17 cellular contexts compared by ENCODE assay signal in the genomic region with DNA sequence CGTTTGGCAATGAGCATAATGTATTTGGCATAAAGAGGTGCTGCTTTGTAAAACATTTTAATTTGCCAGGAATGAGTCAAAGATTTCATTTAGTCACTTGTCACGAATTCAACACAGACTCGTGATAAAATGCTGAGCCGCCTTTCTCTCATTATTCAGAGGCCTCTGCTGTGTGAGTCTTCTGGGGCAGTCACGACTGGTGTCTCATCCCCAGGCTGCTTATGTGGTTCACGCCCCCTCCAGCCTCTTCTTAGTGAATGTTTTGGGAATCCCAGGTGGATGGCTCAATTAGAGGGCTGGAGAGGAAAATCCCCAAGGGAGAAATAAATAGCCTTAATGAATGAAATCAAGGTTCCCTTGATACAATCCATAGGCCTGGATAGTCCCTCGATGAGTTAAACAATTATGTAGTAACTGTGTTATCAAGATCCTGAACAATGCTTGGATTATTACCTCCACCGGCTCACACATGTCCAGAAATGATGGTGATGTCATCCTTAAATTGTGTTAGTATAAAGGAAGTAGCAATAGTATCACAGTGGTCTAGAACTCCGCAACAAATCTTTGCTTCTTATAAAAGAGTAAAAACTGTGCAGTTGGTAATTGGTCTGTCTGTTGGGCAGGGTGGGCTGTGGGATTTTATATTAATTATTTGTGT.
A peak's percentile ranks its signal among the peaks of the same experiment; 100 is the strongest.
DNase-seq lines count a peak whose midpoint lies in the region; ATAC-seq and TF ChIP-seq lines count a peak whose summit lies in the region.
"Had no signal": no experiment of that assay in that cellular context is flagged by ENCODE, and none has a peak within 500 bp of the region (broad histone marks: within the 10 kb centered on the region; RNA-seq: fewer than 3 reads in every experiment).

No MANE protein-coding gene starts in this region.

- no peak overlapping the region for H3K4me2 ChIP-seq in GM23248 (ENCODE audit: unreplicated experiment)
- H3K4me2 ChIP-seq: BLaER1 had no signal

- no peak for TF ChIP-seq CTCF in omental fat pad (IDR thresholded peaks at IDR 0.05)

- H3K27ac ChIP-seq in GM23248 = no peak overlapping the region
- H3K27ac ChIP-seq: BLaER1, HL-60 had no signal

- H3K36me3 ChIP-seq in GM23248 (ENCODE audit: low read depth) (no peaks in the 10 kb centered on the region), adipocyte (ENCODE audit: control insufficient read depth, insufficient read depth, low read length, severe bottlenecking) (no peaks in the 10 kb centered on the region)
- H3K36me3 ChIP-seq: BLaER1 had no signal

- H3K4me1 ChIP-seq in GM23248 (ENCODE audit: insufficient read depth) (no peaks in the 10 kb centered on the region), adipocyte (ENCODE audit: control insufficient read depth, insufficient read depth, low read length) (peaks cover 47% of the 10 kb centered on the region)
- H3K4me1 ChIP-seq: BLaER1 had no signal

- H2AFZ ChIP-seq in GM23248 = no peak overlapping the region

- ATAC-seq in omental fat pad (ENCODE audit: low FRiP score) (peak; percentile 78), GM18858 (IDR thresholded peaks at IDR 0.05; ENCODE audit: unreplicated experiment) (no peak)
- ATAC-seq: HCT116 had no signal

- DNase-seq in NCI-H1105 treated with DMSO at 0.1 percent for 48 hours (lab: John Stamatoyannopoulos, UW) = peak; percentile 27
- DNase-seq in NCI-H1105 (lab: John Stamatoyannopoulos, UW) = no peak
- DNase-seq in GM23248 = peak; percentile 31
- no peak for DNase-seq in adipocyte (ENCODE audit: low read depth)
- DNase-seq in omental fat pad (ENCODE audit: low spot score) = no peak
- no peak for DNase-seq in NCI-H345 (lab: John Stamatoyannopoulos, UW)
- DNase-seq: 8988T; AML-193; Calu3; CD8-positive, alpha-beta memory T cell; DMS 273 treated with DMSO at 0.1 percent for 48 hours; DMS79 treated with DMSO at 0.1 percent for 48 hours; GDM1 had no signal

- no peaks in the 10 kb centered on the region for H3K9me2 ChIP-seq in GM23248 (ENCODE audit: insufficient read depth)

- no peaks in the 10 kb centered on the region for H4K20me1 ChIP-seq in GM23248 (ENCODE audit: insufficient read depth)
- H4K20me1 ChIP-seq: BLaER1 had no signal

- no peak overlapping the region for H3K9ac ChIP-seq in GM23248
- peak overlapping the region; percentile 28 for H3K9ac ChIP-seq in adipocyte (ENCODE audit: low read length)
- H3K9ac ChIP-seq: BLaER1 had no signal

- H3K9me3 ChIP-seq in GM23248 (ENCODE audit: low read depth) (no peaks in the 10 kb centered on the region), adipocyte (ENCODE audit: control insufficient read depth, low read length) (no peaks in the 10 kb centered on the region)
- H3K9me3 ChIP-seq: BLaER1 had no signal

- H3K27me3 ChIP-seq in GM23248 (replicated peaks; ENCODE audit: insufficient read depth) (peaks cover 30% of the 10 kb centered on the region), adipocyte (replicated peaks; ENCODE audit: control insufficient read depth, insufficient read depth, low read length) (peaks cover 21% of the 10 kb centered on the region)
- H3K27me3 ChIP-seq: BLaER1 had no signal

- no peaks in the 10 kb centered on the region for H3K79me2 ChIP-seq in GM23248 (ENCODE audit: insufficient read depth)

- in situ Hi-C loops in GM23248 (cut with MboI) = no loop called here

- no peaks in the 10 kb centered on the region for H3F3A ChIP-seq in GM23248 (ENCODE audit: insufficient read depth)

- 28 to 32% methylated on average over 9 of the region's 9 CpGs for whole genome bisulfite sequencing in GM23248 (ENCODE audit: low coverage in 1 of 2, low lambda C conversion rate in 2 of 2, missing lambda C conversion rate in 2 of 2), 2 experiments

- no peak overlapping the region for H3K4me3 ChIP-seq in GM23248
- H3K4me3 ChIP-seq in adipocyte (ENCODE audit: low read length) = peak overlapping the region; percentile 19
- H3K4me3 ChIP-seq: BLaER1 had no signal

Comparison
In these comparisons a context has a peak if more than half of its experiments do, and no peak if none do; other contexts are left out.
1. DNase-seq: peak in NCI-H1105 treated with DMSO at 0.1 percent for 48 hours (single experiment) and GM23248 (single experiment); none in NCI-H1105 (single experiment), adipocyte (single experiment), omental fat pad (single experiment) and NCI-H345 (single experiment).